ENCODE assay signal across 10 cellular contexts in genomic region chrX:13081385-13082285, GRCh38. TPM values are rescaled to one million over a fixed set of nuclear protein-coding genes. Genes with fewer than 3 reads are reported as not detected.
A peak's percentile ranks its signal among the peaks of the same experiment; 100 is the strongest.
DNase-seq lines count a peak whose midpoint lies in the region; ATAC-seq and TF ChIP-seq lines count a peak whose summit lies in the region.
"Had no signal": no experiment of that assay in that cellular context is flagged by ENCODE, and none has a peak within 500 bp of the region (broad histone marks: within the 10 kb centered on the region; RNA-seq: fewer than 3 reads in every experiment).

No MANE protein-coding gene starts in this region.

- no peak for DNase-seq in activated T-cell treated with anti-CD3 and anti-CD28 coated beads, Interleukin-2, amount 50 U/mL, for 72 hours
- DNase-seq in activated T-cell treated with anti-CD3 and anti-CD28 coated beads for 4 hours: no peak
- DNase-seq in central memory CD4-positive, alpha-beta T cell: peak; percentile 41
- no peak for DNase-seq in tibial artery
- DNase-seq in NCI-H774 (lab: John Stamatoyannopoulos, UW): no peak
- DNase-seq in right cardiac atrium: no peak

- H3K36me3 Mint-ChIP-seq in activated T-cell treated with anti-CD3 and anti-CD28 coated beads, Interleukin-2, amount 50 U/mL, for 72 hours (ENCODE audit: insufficient read depth in 2 of 2): peaks cover 0 to 2% of the 10 kb centered on the region in 2 donors

- no peak for TF ChIP-seq CTCF in Loucy (conservative IDR thresholded peaks at IDR 0.05; ENCODE audit: low read length)
- TF ChIP-seq CTCF in tibial artery (IDR thresholded peaks at IDR 0.05): no peak

- H3K27ac ChIP-seq in tibial artery (peak overlapping the region; percentile 44 to 54), right cardiac atrium (ENCODE audit: low read length) (no peak overlapping the region)
- H3K27ac ChIP-seq: VCaP had no signal

- peaks cover 92% of the 10 kb centered on the region for H3K4me1 Mint-ChIP-seq in activated T-cell treated with anti-CD3 and anti-CD28 coated beads, Interleukin-2, amount 50 U/mL, for 72 hours (ENCODE audit: low read depth)

- H4K20me1 ChIP-seq in Loucy (ENCODE audit: insufficient read depth, low read length, poor library complexity, severe bottlenecking): no peaks in the 10 kb centered on the region

- H3K9me2 ChIP-seq in Loucy (replicated peaks; ENCODE audit: low read depth, low read length): no peaks in the 10 kb centered on the region

- H3K4me1 ChIP-seq in Loucy (ENCODE audit: insufficient read depth, low read length, poor library complexity, severe bottlenecking): peaks cover 84% of the 10 kb centered on the region
- H3K4me1 ChIP-seq in tibial artery: peaks cover 0 to 36% (median 7%) of the 10 kb centered on the region in 4 donors
- peaks cover 3% of the 10 kb centered on the region for H3K4me1 ChIP-seq in right cardiac atrium (ENCODE audit: control insufficient read depth, insufficient read depth, low read length)

- peaks cover 0 to 2% of the 10 kb centered on the region in 2 donors for H3K9me3 Mint-ChIP-seq in activated T-cell treated with anti-CD3 and anti-CD28 coated beads, Interleukin-2, amount 50 U/mL, for 72 hours

- H3K27me3 Mint-ChIP-seq in activated T-cell treated with anti-CD3 and anti-CD28 coated beads, Interleukin-2, amount 50 U/mL, for 72 hours (ENCODE audit: low read depth): peaks cover 30% of the 10 kb centered on the region

- H2AFZ ChIP-seq in Loucy (ENCODE audit: low read length): peak overlapping the region; percentile 55; the same call in 1 of the 2 replicates

- peaks cover 10% of the 10 kb centered on the region for H3K79me2 ChIP-seq in Loucy (ENCODE audit: insufficient read depth, low read length)

- peak overlapping the region; percentile 96 for H3K9ac ChIP-seq in Loucy (ENCODE audit: low read depth, low read length, poor library complexity, severe bottlenecking)

- H3K36me3 ChIP-seq in Loucy (ENCODE audit: insufficient read depth, low read length) (no peaks in the 10 kb centered on the region), tibial artery (no peaks in the 10 kb centered on the region)

- intact Hi-C loops in tibial artery (cut with DNase I; ENCODE audit: low total_unique reads) (no loop called here), right cardiac atrium (cut with DNase I) (no loop called here)

- H3K4me3 Mint-ChIP-seq in activated T-cell treated with anti-CD3 and anti-CD28 coated beads, Interleukin-2, amount 50 U/mL, for 72 hours: peak overlapping the region; percentile 60 to 88

- ATAC-seq in activated T-cell treated with anti-CD3 and anti-CD28 coated beads, Interleukin-2, amount 50 U/mL, for 72 hours (replicated peaks in 1 of 2): no peak
- ATAC-seq in right cardiac atrium: no peak
- no peak for ATAC-seq in HG02623 (IDR thresholded peaks at IDR 0.05; ENCODE audit: unreplicated experiment)

- peak overlapping the region; percentile 98 for H3K27ac Mint-ChIP-seq in activated T-cell treated with anti-CD3 and anti-CD28 coated beads, Interleukin-2, amount 50 U/mL, for 72 hours

- peaks cover 10% of the 10 kb centered on the region for H3F3A ChIP-seq in Loucy (ENCODE audit: low read depth)

- peak overlapping the region; percentile 62 for H3K4me2 ChIP-seq in Loucy (ENCODE audit: low read depth, low read length, poor library complexity, severe bottlenecking)

- H3K27me3 ChIP-seq in Loucy (ENCODE audit: insufficient read depth, low read length, poor library complexity, severe bottlenecking): no peaks in the 10 kb centered on the region
- no peaks in the 10 kb centered on the region for H3K27me3 ChIP-seq in tibial artery
- no peaks in the 10 kb centered on the region for H3K27me3 ChIP-seq in right cardiac atrium (ENCODE audit: control insufficient read depth, insufficient read depth)

- WGBS in right cardiac atrium: 43% methylated on average over 7 of the region's 7 CpGs

- H3K9me3 ChIP-seq in Loucy (ENCODE audit: insufficient read depth, low read depth, low read length) (no peaks in the 10 kb centered on the region), tibial artery (no peaks in the 10 kb centered on the region), right cardiac atrium (ENCODE audit: control insufficient read depth, low read length) (no peaks in the 10 kb centered on the region)

- H3K4me3 ChIP-seq in Loucy (ENCODE audit: low read length, poor library complexity, severe bottlenecking) (peak overlapping the region; percentile 35), tibial artery (no peak overlapping the region), right cardiac atrium (ENCODE audit: low read length) (no peak overlapping the region)

RNA-seq across cellular contexts. Expression of gene FAM9C, which starts 37.2 kb away (rescaled TPM):
- under 1 TPM in 1 of 2 donors, not detected in 1; 0.09 TPM for total RNA-seq in activated T-cell treated with anti-CD3 and anti-CD28 coated beads, Interleukin-2, amount 50 U/mL, for 72 hours
- not detected for total RNA-seq in right cardiac atrium
- polyA plus RNA-seq in right cardiac atrium: 0.02 TPM
- total RNA-seq: glomerular endothelial cell had no signal
